10 cellular contexts compared by ENCODE assay signal in the genomic region with DNA sequence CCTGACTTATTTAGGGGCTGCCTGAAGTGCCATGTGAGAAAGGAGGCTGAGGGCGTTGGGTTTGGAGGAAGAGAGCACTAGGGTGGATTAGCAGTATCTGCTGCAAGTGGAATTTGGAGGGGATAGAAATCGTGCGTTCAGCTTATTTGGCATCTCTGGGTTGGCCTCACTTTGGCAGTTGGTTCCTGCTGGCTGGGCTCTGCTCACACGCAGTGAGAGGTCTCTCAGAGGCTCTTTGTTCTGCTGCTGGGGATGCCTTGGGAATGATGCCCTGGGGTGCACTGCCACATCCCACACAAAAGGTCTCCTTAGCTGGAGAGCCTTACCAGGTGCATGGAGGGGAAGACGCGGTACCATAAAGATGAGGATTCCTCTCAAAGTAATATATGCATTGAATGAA. TPM values are rescaled to one million over a fixed set of nuclear protein-coding genes. Genes with fewer than 3 reads are reported as not detected.
DNase-seq lines count a peak whose midpoint lies in the region; ATAC-seq and TF ChIP-seq lines count a peak whose summit lies in the region.
"Had no signal": no experiment of that assay in that cellular context is flagged by ENCODE, and none has a peak within 500 bp of the region (broad histone marks: within the 10 kb centered on the region; RNA-seq: fewer than 3 reads in every experiment).

No MANE protein-coding gene starts in this region.

- no peak overlapping the region for H3K4me3 Mint-ChIP-seq in Caco-2 (ENCODE audit: unreplicated experiment)
- H3K4me3 Mint-ChIP-seq in neural progenitor cell: no peak overlapping the region

- H3K36me3 Mint-ChIP-seq in Caco-2 (ENCODE audit: insufficient read depth, unreplicated experiment) (peaks cover 5% of the 10 kb centered on the region), neural progenitor cell (no peaks in the 10 kb centered on the region)
- H3K36me3 Mint-ChIP-seq: activated naive CD4-positive, alpha-beta T cell treated with anti-CD3 and anti-CD28 coated beads, Interleukin-2, amount 50 U/mL, for 72 hours had no signal

- H3K36me3 ChIP-seq in Caco-2 (ENCODE audit: control insufficient read depth, insufficient read depth, low read length) (no peaks in the 10 kb centered on the region), MG63 (no peaks in the 10 kb centered on the region), neural progenitor cell (no peaks in the 10 kb centered on the region), GM23248 (ENCODE audit: low read depth) (no peaks in the 10 kb centered on the region)

- H4K20me1 ChIP-seq in neural progenitor cell (ENCODE audit: low read depth): no peaks in the 10 kb centered on the region
- H4K20me1 ChIP-seq in GM23248 (ENCODE audit: insufficient read depth): no peaks in the 10 kb centered on the region

- H3K27me3 ChIP-seq in Caco-2 (replicated peaks; ENCODE audit: control insufficient read depth, insufficient read depth, low read length): no peaks in the 10 kb centered on the region
- no peaks in the 10 kb centered on the region for H3K27me3 ChIP-seq in MG63
- no peaks in the 10 kb centered on the region for H3K27me3 ChIP-seq in neural progenitor cell
- no peaks in the 10 kb centered on the region for H3K27me3 ChIP-seq in GM23248 (replicated peaks; ENCODE audit: insufficient read depth)

- H2AFZ ChIP-seq in neural progenitor cell (replicated peaks) (peak overlapping the region; percentile 90), GM23248 (no peak overlapping the region)
- H2AFZ ChIP-seq: parathyroid adenoma had no signal

- no TSS peak for BruUV-seq in Caco-2 (replicated peaks; lab: Mats Ljungman, UMichigan)

- DNase-seq in Caco-2: no peak
- peak; percentile 26 for DNase-seq in MG63
- peak; percentile 37 for DNase-seq in cerebellar cortex (ENCODE audit: low spot score)
- DNase-seq in neural progenitor cell (ENCODE audit: low spot score): peak; percentile 56
- DNase-seq in dermis blood vessel endothelial cell: no peak
- no peak for DNase-seq in GM23248
- no peak for DNase-seq in NCI-H524 treated with DMSO at 0.1 percent for 48 hours (lab: John Stamatoyannopoulos, UW)

- H3K9me3 Mint-ChIP-seq in Caco-2 (ENCODE audit: unreplicated experiment): peaks cover 9% of the 10 kb centered on the region
- H3K9me3 Mint-ChIP-seq in neural progenitor cell: no peaks in the 10 kb centered on the region
- H3K9me3 Mint-ChIP-seq: activated naive CD4-positive, alpha-beta T cell treated with anti-CD3 and anti-CD28 coated beads, Interleukin-2, amount 50 U/mL, for 72 hours had no signal

- no peaks in the 10 kb centered on the region for H3K9me3 ChIP-seq in Caco-2
- no peaks in the 10 kb centered on the region for H3K9me3 ChIP-seq in MG63
- H3K9me3 ChIP-seq in neural progenitor cell (ENCODE audit: low read depth): no peaks in the 10 kb centered on the region
- no peaks in the 10 kb centered on the region for H3K9me3 ChIP-seq in GM23248 (ENCODE audit: low read depth)

- H3K4me1 ChIP-seq in Caco-2 (peaks cover 53% of the 10 kb centered on the region), neural progenitor cell (peaks cover 27% of the 10 kb centered on the region), GM23248 (ENCODE audit: insufficient read depth) (peaks cover 31% of the 10 kb centered on the region)
- H3K4me1 ChIP-seq: parathyroid adenoma had no signal

- TF ChIP-seq CTCF in Caco-2 (IDR thresholded peaks at IDR 0.05; ENCODE audit: insufficient read depth in 1 of 2, low read depth in 1 of 2, low read length in 1 of 2, severe bottlenecking in 1 of 2, unreplicated experiment in 1 of 2): no peak
- no peak for TF ChIP-seq CTCF in neural progenitor cell (IDR thresholded peaks at IDR 0.05)

- H3K4me1 Mint-ChIP-seq in Caco-2 (ENCODE audit: low read depth, unreplicated experiment): peaks cover 53% of the 10 kb centered on the region
- peaks cover 46% of the 10 kb centered on the region for H3K4me1 Mint-ChIP-seq in neural progenitor cell

- CTCF ChIA-PET in Caco-2 (lab: Charles Lee): interaction anchor here (0.6 to 3.3 kb wide), 4 partner anchors 17 to 143 kb away, joined by 3 to 12 read pairs (median 8); no protein-coding TSS in a partner anchor

- H3F3A ChIP-seq in neural progenitor cell (ENCODE audit: low read depth) (peaks cover 22% of the 10 kb centered on the region), GM23248 (ENCODE audit: insufficient read depth) (peaks cover 24% of the 10 kb centered on the region)

- H3K9ac ChIP-seq in neural progenitor cell (no peak overlapping the region), GM23248 (no peak overlapping the region)
- H3K9ac ChIP-seq: parathyroid adenoma had no signal

- 61 to 63% methylated on average over 6 of the region's 6 CpGs for WGBS in GM23248 (ENCODE audit: low coverage in 1 of 2, low lambda C conversion rate in 2 of 2, missing lambda C conversion rate in 2 of 2), 2 experiments

- H3K27ac Mint-ChIP-seq in Caco-2 (ENCODE audit: unreplicated experiment): peak overlapping the region; percentile 78
- peak overlapping the region; percentile 51 for H3K27ac Mint-ChIP-seq in neural progenitor cell
- H3K27ac Mint-ChIP-seq: activated naive CD4-positive, alpha-beta T cell treated with anti-CD3 and anti-CD28 coated beads, Interleukin-2, amount 50 U/mL, for 72 hours had no signal

- ATAC-seq in HG03439 (IDR thresholded peaks at IDR 0.05; ENCODE audit: unreplicated experiment): no peak
- ATAC-seq: activated naive CD4-positive, alpha-beta T cell treated with anti-CD3 and anti-CD28 coated beads, Interleukin-2, amount 50 U/mL, for 72 hours had no signal

- POLR2A ChIA-PET in Caco-2 (lab: Charles Lee): interaction anchor here (1.4 kb wide), 1 partner anchor 32 kb away, joined by 3 read pairs; no protein-coding TSS in a partner anchor

- no peaks in the 10 kb centered on the region for H3K79me2 ChIP-seq in neural progenitor cell (ENCODE audit: low read depth)
- H3K79me2 ChIP-seq in GM23248 (ENCODE audit: insufficient read depth): no peaks in the 10 kb centered on the region
- H3K79me2 ChIP-seq: parathyroid adenoma had no signal

- H3K27me3 Mint-ChIP-seq in Caco-2 (ENCODE audit: insufficient read depth, unreplicated experiment): no peaks in the 10 kb centered on the region
- peaks cover 12% of the 10 kb centered on the region for H3K27me3 Mint-ChIP-seq in neural progenitor cell (ENCODE audit: insufficient read depth, low read depth)

- H3K9me2 ChIP-seq in GM23248 (ENCODE audit: insufficient read depth): no peaks in the 10 kb centered on the region

- peak overlapping the region; percentile 23 for H3K27ac ChIP-seq in neural progenitor cell
- no peak overlapping the region for H3K27ac ChIP-seq in GM23248
- H3K27ac ChIP-seq: parathyroid adenoma had no signal

- H3K4me3 ChIP-seq in Caco-2 (ENCODE audit: low read depth, low read length) (no peak overlapping the region), MG63 (no peak overlapping the region), neural progenitor cell (no peak overlapping the region), GM23248 (no peak overlapping the region)

- in situ Hi-C loops in GM23248 (cut with MboI): no loop called here

- H3K4me2 ChIP-seq in neural progenitor cell (peak overlapping the region; percentile 56), GM23248 (ENCODE audit: unreplicated experiment) (no peak overlapping the region)

- intact Hi-C loops in Caco-2 (cut with micrococcal nuclease; ENCODE audit: unreplicated experiment): no loop called here

RNA-seq across cellular contexts. Expression of gene MICAL2, which starts 17.7 kb away (rescaled TPM):
- total RNA-seq in Caco-2 (2022): 247 and 272 TPM in 2 replicates
- 37.9 and 42.4 TPM in 2 replicates for total RNA-seq in MG63 (2014; rRNA removed; shearing (Covaris generic); ENCODE audit: low replicate concordance)
- total RNA-seq in neural progenitor cell (ENCODE audit: low replicate concordance): 0.60 and 0.68 TPM in 2 replicates
- 110 and 124 TPM in 2 replicates for total RNA-seq in dermis blood vessel endothelial cell
- total RNA-seq in GM23248 (2014; rRNA removed; shearing (Covaris generic)): 158 and 182 TPM in 2 replicates
- polyA plus RNA-seq in GM23248 (2016; fragmentation: Nextera tagmentation; extraction: Ambion mirVana): 81.6 and 83.3 TPM in 2 replicates

Comparison
In these comparisons a context has a peak if more than half of its experiments do, and no peak if none do; other contexts are left out.
1. DNase-seq: peak in MG63 (single experiment), cerebellar cortex (single experiment) and neural progenitor cell (single experiment); none in Caco-2 (0 of 2), dermis blood vessel endothelial cell (single experiment), GM23248 (single experiment) and NCI-H524 treated with DMSO at 0.1 percent for 48 hours (single experiment).
2. RNA of gene MICAL2, which starts 17.7 kb away (total RNA-seq): 247 to 272 TPM in Caco-2, 158 to 182 TPM in GM23248, 110 to 124 TPM in dermis blood vessel endothelial cell and 37.9 to 42.4 TPM in MG63; 0.60 to 0.68 TPM in neural progenitor cell; every median in the first group is over 10 times any median in the second.